1 cellular context compared by ENCODE assay signal in genomic region chr17:58630883-58631522, GRCh38.
TF ChIP-seq lines count a peak whose summit lies in the region.

No MANE protein-coding gene starts in this region.

TF ChIP-seq in GM23338, 12 proteins besides CTCF, POLR2A, EP300 and RAD21 (continued from another document):
- TF ChIP-seq, protein P1, sequence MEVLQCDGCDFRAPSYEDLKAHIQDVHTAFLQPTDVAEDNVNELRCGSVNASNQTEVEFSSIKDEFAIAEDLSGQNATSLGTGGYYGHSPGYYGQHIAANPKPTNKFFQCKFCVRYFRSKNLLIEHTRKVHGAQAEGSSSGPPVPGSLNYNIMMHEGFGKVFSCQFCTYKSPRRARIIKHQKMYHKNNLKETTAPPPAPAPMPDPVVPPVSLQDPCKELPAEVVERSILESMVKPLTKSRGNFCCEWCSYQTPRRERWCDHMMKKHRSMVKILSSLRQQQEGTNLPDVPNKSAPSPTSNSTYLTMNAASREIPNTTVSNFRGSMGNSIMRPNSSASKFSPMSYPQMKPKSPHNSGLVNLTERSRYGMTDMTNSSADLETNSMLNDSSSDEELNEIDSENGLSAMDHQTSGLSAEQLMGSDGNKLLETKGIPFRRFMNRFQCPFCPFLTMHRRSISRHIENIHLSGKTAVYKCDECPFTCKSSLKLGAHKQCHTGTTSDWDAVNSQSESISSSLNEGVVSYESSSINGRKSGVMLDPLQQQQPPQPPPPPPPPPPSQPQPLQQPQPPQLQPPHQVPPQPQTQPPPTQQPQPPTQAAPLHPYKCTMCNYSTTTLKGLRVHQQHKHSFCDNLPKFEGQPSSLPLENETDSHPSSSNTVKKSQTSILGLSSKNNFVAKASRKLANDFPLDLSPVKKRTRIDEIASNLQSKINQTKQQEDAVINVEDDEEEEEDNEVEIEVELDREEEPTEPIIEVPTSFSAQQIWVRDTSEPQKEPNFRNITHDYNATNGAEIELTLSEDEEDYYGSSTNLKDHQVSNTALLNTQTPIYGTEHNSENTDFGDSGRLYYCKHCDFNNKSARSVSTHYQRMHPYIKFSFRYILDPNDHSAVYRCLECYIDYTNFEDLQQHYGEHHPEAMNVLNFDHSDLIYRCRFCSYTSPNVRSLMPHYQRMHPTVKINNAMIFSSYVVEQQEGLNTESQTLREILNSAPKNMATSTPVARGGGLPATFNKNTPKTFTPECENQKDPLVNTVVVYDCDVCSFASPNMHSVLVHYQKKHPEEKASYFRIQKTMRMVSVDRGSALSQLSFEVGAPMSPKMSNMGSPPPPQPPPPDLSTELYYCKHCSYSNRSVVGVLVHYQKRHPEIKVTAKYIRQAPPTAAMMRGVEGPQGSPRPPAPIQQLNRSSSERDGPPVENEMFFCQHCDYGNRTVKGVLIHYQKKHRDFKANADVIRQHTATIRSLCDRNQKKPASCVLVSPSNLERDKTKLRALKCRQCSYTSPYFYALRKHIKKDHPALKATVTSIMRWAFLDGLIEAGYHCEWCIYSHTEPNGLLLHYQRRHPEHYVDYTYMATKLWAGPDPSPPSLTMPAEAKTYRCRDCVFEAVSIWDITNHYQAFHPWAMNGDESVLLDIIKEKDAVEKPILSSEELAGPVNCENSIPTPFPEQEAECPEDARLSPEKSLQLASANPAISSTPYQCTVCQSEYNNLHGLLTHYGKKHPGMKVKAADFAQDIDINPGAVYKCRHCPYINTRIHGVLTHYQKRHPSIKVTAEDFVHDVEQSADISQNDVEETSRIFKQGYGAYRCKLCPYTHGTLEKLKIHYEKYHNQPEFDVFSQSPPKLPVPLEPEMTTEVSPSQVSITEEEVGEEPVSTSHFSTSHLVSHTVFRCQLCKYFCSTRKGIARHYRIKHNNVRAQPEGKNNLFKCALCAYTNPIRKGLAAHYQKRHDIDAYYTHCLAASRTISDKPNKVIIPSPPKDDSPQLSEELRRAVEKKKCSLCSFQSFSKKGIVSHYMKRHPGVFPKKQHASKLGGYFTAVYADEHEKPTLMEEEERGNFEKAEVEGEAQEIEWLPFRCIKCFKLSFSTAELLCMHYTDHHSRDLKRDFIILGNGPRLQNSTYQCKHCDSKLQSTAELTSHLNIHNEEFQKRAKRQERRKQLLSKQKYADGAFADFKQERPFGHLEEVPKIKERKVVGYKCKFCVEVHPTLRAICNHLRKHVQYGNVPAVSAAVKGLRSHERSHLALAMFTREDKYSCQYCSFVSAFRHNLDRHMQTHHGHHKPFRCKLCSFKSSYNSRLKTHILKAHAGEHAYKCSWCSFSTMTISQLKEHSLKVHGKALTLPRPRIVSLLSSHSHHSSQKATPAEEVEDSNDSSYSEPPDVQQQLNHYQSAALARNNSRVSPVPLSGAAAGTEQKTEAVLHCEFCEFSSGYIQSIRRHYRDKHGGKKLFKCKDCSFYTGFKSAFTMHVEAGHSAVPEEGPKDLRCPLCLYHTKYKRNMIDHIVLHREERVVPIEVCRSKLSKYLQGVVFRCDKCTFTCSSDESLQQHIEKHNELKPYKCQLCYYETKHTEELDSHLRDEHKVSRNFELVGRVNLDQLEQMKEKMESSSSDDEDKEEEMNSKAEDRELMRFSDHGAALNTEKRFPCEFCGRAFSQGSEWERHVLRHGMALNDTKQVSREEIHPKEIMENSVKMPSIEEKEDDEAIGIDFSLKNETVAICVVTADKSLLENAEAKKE (CRISPR knock-in tag; IDR thresholded peaks at IDR 0.05), result 0 out of 2 replicates have a peak, but pooled peaks have one; percentile 32
TF ChIP-seq in GM23338: peak in this region for 1.
